22 cellular contexts compared by ENCODE assay signal in genomic region chr11:57560146-57560545, GRCh38. TPM values are rescaled to one million over a fixed set of nuclear protein-coding genes. Genes with fewer than 3 reads are reported as not detected.
"Had no signal": no experiment of that assay in that cellular context is flagged by ENCODE, and none has a peak within 500 bp of the region (broad histone marks: within the 10 kb centered on the region; RNA-seq: fewer than 3 reads in every experiment).

No MANE protein-coding gene starts in this region.

- H3K9ac ChIP-seq: parathyroid adenoma had no signal

- H3K9me3 Mint-ChIP-seq: activated CD4-positive, alpha-beta T cell treated with anti-CD3 and anti-CD28 coated beads, Interleukin-2, amount 10 ng/mL, durations not matched to agents 7 days and 5 days; activated naive CD4-positive, alpha-beta T cell treated with anti-CD3 and anti-CD28 coated beads for 36 hours; activated T-helper 17 cell treated with anti-CD3 and anti-CD28 coated beads, Interleukin-2, amount 50 U/mL, for 72 hours; naive thymus-derived CD8-positive, alpha-beta T cell; type B pancreatic cell had no signal

- ATAC-seq: activated T-helper 17 cell treated with anti-CD3 and anti-CD28 coated beads, Interleukin-2, amount 50 U/mL, for 72 hours; mucosa of descending colon; naive thymus-derived CD8-positive, alpha-beta T cell had no signal

- H3K4me1 ChIP-seq: parathyroid adenoma had no signal

- H3K27me3 Mint-ChIP-seq: activated CD4-positive, alpha-beta T cell treated with anti-CD3 and anti-CD28 coated beads, Interleukin-2, amount 10 ng/mL, durations not matched to agents 7 days and 5 days; activated T-helper 17 cell treated with anti-CD3 and anti-CD28 coated beads, Interleukin-2, amount 50 U/mL, for 72 hours; naive thymus-derived CD8-positive, alpha-beta T cell; type B pancreatic cell had no signal

- H3K27ac ChIP-seq: adrenal gland, esophagus squamous epithelium, left ventricle myocardium inferior, neutrophil, parathyroid adenoma had no signal

- H3K4me3 ChIP-seq: adrenal gland, esophagus squamous epithelium, left ventricle myocardium inferior, mucosa of descending colon had no signal

- H3K27me3 ChIP-seq: adrenal gland, esophagus squamous epithelium, neutrophil had no signal

- DNase-seq: activated CD4-positive, alpha-beta T cell treated with anti-CD3 and anti-CD28 coated beads, Interleukin-2, amount 10 ng/mL, durations not matched to agents 7 days and 5 days; activated CD4-positive, CD25-positive, alpha-beta regulatory T cell; activated naive CD4-positive, alpha-beta T cell treated with anti-CD3 and anti-CD28 coated beads for 36 hours; adrenal gland; esophagus squamous epithelium; hypothalamus; left ventricle myocardium inferior; mucosa of descending colon; naive thymus-derived CD8-positive, alpha-beta T cell; stimulated activated CD4-positive, alpha-beta T cell treated with anti-CD3 and anti-CD28 coated beads, Interleukin-2, amount 100 ng/mL, for 48 hours; stimulated activated naive CD4-positive, alpha-beta T cell had no signal

- FAIRE-seq: colon had no signal

- H3K27ac Mint-ChIP-seq: activated naive CD4-positive, alpha-beta T cell treated with anti-CD3 and anti-CD28 coated beads for 36 hours; type B pancreatic cell had no signal

- H3K9me3 ChIP-seq: adrenal gland, esophagus squamous epithelium, left ventricle myocardium inferior, mucosa of descending colon, neutrophil had no signal

- H3K4me3 Mint-ChIP-seq: activated CD4-positive, alpha-beta T cell treated with anti-CD3 and anti-CD28 coated beads, Interleukin-2, amount 10 ng/mL, durations not matched to agents 7 days and 5 days; activated naive CD4-positive, alpha-beta T cell treated with anti-CD3 and anti-CD28 coated beads for 36 hours; activated T-helper 17 cell treated with anti-CD3 and anti-CD28 coated beads, Interleukin-2, amount 50 U/mL, for 72 hours; naive thymus-derived CD8-positive, alpha-beta T cell; type B pancreatic cell had no signal

- H2AFZ ChIP-seq: parathyroid adenoma had no signal

- H3K79me2 ChIP-seq: parathyroid adenoma had no signal

RNA-seq across cellular contexts. Expression of gene SMTNL1, which starts 22.8 kb away (rescaled TPM):
- total RNA-seq: activated CD4-positive, alpha-beta T cell treated with anti-CD3 and anti-CD28 coated beads, Interleukin-2, amount 10 ng/mL, durations not matched to agents 7 days and 5 days; activated CD8-positive, alpha-beta memory T cell treated with anti-CD3 and anti-CD28 coated beads for 36 hours; activated naive CD4-positive, alpha-beta T cell treated with anti-CD3 and anti-CD28 coated beads for 36 hours; activated T-helper 17 cell treated with anti-CD3 and anti-CD28 coated beads, Interleukin-2, amount 50 U/mL, for 72 hours; cardiac septum; esophagus squamous epithelium; fibroblast of villous mesenchyme; kidney epithelial cell; left ventricle myocardium inferior; mucosa of descending colon; naive thymus-derived CD8-positive, alpha-beta T cell; renal cortical epithelial cell; T-helper 2 cell treated with Interferon-gamma antibody and Interleukin-4, amounts not matched to agents 100 ng/mL and 5 ng/mL, for 36 hours had no signal
- polyA plus RNA-seq: adrenal gland had no signal

RNA-seq across cellular contexts. Expression of gene SERPING1, which starts 37.3 kb away (rescaled TPM):
- total RNA-seq: activated CD8-positive, alpha-beta memory T cell treated with anti-CD3 and anti-CD28 coated beads for 36 hours; activated T-helper 17 cell treated with anti-CD3 and anti-CD28 coated beads, Interleukin-2, amount 50 U/mL, for 72 hours; naive thymus-derived CD8-positive, alpha-beta T cell; T-helper 2 cell treated with Interferon-gamma antibody and Interleukin-4, amounts not matched to agents 100 ng/mL and 5 ng/mL, for 36 hours had no signal
- polyA plus RNA-seq: naive thymus-derived CD8-positive, alpha-beta T cell had no signal
